In genomic region chr13:109877809-109878208, GRCh38 we compare ENCODE assay signal across 28 cellular contexts.
"Had no signal": no experiment of that assay in that cellular context is flagged by ENCODE, and none has a peak within 500 bp of the region (broad histone marks: within the 10 kb centered on the region; RNA-seq: fewer than 3 reads in every experiment).

No MANE protein-coding gene starts in this region.

- H3K36me3 Mint-ChIP-seq: stimulated activated effector memory CD8-positive, alpha-beta T cell treated with anti-CD3 and anti-CD28 coated beads, Interleukin-12 subunit alpha, Interleukin-12 subunit beta, amount 100 ng/mL, for 72 hours; stimulated activated memory B cell treated with anti-CD40 and anti-IgM and Interleukin-4, amounts not matched to agents 10 μg/mL and 1 μg/mL and 100 μg/mL, for 72 hours; stimulated activated naive B cell treated with anti-CD40 and anti-IgM and Interleukin-4, amounts not matched to agents 10 μg/mL and 1 μg/mL and 100 μg/mL, for 72 hours; type B pancreatic cell had no signal

- H3K4me1 Mint-ChIP-seq: stimulated activated effector memory CD8-positive, alpha-beta T cell treated with anti-CD3 and anti-CD28 coated beads, Interleukin-12 subunit alpha, Interleukin-12 subunit beta, amount 100 ng/mL, for 72 hours; stimulated activated memory B cell treated with anti-CD40 and anti-IgM and Interleukin-4, amounts not matched to agents 10 μg/mL and 1 μg/mL and 100 μg/mL, for 72 hours; stimulated activated naive B cell treated with anti-CD40 and anti-IgM and Interleukin-4, amounts not matched to agents 10 μg/mL and 1 μg/mL and 100 μg/mL, for 72 hours; stimulated activated naive CD8-positive, alpha-beta T cell treated with anti-CD3 and anti-CD28 coated beads, Interleukin-15, amount 100 ng/mL, for 72 hours had no signal

- H3K27me3 ChIP-seq: testis, thyroid gland, tibial artery, tibial nerve, transverse colon, upper lobe of left lung, upper lobe of right lung, uterus, vagina had no signal

- H3K27ac ChIP-seq: stomach, suprapubic skin, testis, thoracic aorta, thyroid gland, tibial artery, tibial nerve, transverse colon, upper lobe of left lung, upper lobe of right lung, uterus, vagina had no signal

- H3K4me3 ChIP-seq: stomach, suprapubic skin, testis, thoracic aorta, thyroid gland, tibial artery, tibial nerve, transverse colon, upper lobe of left lung, upper lobe of right lung, uterus, vagina had no signal

- ATAC-seq: stimulated activated effector memory CD8-positive, alpha-beta T cell treated with anti-CD3 and anti-CD28 coated beads, Interleukin-12 subunit alpha, Interleukin-12 subunit beta, amount 100 ng/mL, for 72 hours; stimulated activated memory B cell treated with anti-CD40 and anti-IgM and Interleukin-4, amounts not matched to agents 10 μg/mL and 1 μg/mL and 100 μg/mL, for 72 hours; stimulated activated naive B cell treated with anti-CD40 and anti-IgM and Interleukin-4, amounts not matched to agents 10 μg/mL and 1 μg/mL and 100 μg/mL, for 72 hours; stimulated activated naive CD8-positive, alpha-beta T cell treated with anti-CD3 and anti-CD28 coated beads, Interleukin-15, amount 100 ng/mL, for 72 hours; stimulated activated naive CD8-positive, alpha-beta T cell treated with anti-CD3 and anti-CD28 coated beads, Interleukin-15, Interleukin-2, amounts not matched to agents 100 U/mL and 50 U/mL, for 24 hours; upper lobe of right lung had no signal

- H3K36me3 ChIP-seq: stomach, suprapubic skin, thoracic aorta, thyroid gland, tibial artery, tibial nerve, transverse colon, upper lobe of left lung, upper lobe of right lung, uterus, vagina had no signal

- H3K4me3 Mint-ChIP-seq: stimulated activated effector memory CD8-positive, alpha-beta T cell treated with anti-CD3 and anti-CD28 coated beads, Interleukin-12 subunit alpha, Interleukin-12 subunit beta, amount 100 ng/mL, for 72 hours; stimulated activated memory B cell treated with anti-CD40 and anti-IgM and Interleukin-4, amounts not matched to agents 10 μg/mL and 1 μg/mL and 100 μg/mL, for 72 hours; stimulated activated naive B cell treated with anti-CD40 and anti-IgM and Interleukin-4, amounts not matched to agents 10 μg/mL and 1 μg/mL and 100 μg/mL, for 72 hours; stimulated activated naive CD8-positive, alpha-beta T cell treated with anti-CD3 and anti-CD28 coated beads, Interleukin-15, amount 100 ng/mL, for 72 hours; stimulated activated naive CD8-positive, alpha-beta T cell treated with anti-CD3 and anti-CD28 coated beads, Interleukin-15, Interleukin-2, amounts not matched to agents 100 ng/mL and 50 ng/mL, for 24 hours; type B pancreatic cell had no signal

- H3K27me3 Mint-ChIP-seq: stimulated activated memory B cell treated with anti-CD40 and anti-IgM and Interleukin-4, amounts not matched to agents 10 μg/mL and 1 μg/mL and 100 μg/mL, for 72 hours; type B pancreatic cell had no signal

- H3K27ac Mint-ChIP-seq: stimulated activated effector memory CD8-positive, alpha-beta T cell treated with anti-CD3 and anti-CD28 coated beads, Interleukin-12 subunit alpha, Interleukin-12 subunit beta, amount 100 ng/mL, for 72 hours; stimulated activated memory B cell treated with anti-CD40 and anti-IgM and Interleukin-4, amounts not matched to agents 10 μg/mL and 1 μg/mL and 100 μg/mL, for 72 hours; stimulated activated naive B cell treated with anti-CD40 and anti-IgM and Interleukin-4, amounts not matched to agents 10 μg/mL and 1 μg/mL and 100 μg/mL, for 72 hours; stimulated activated naive CD8-positive, alpha-beta T cell treated with anti-CD3 and anti-CD28 coated beads, Interleukin-15, amount 100 ng/mL, for 72 hours; stimulated activated naive CD8-positive, alpha-beta T cell treated with anti-CD3 and anti-CD28 coated beads, Interleukin-15, Interleukin-2, amounts not matched to agents 100 ng/mL and 50 ng/mL, for 24 hours; type B pancreatic cell had no signal

- H3K9me3 ChIP-seq: stomach, suprapubic skin, testis, thoracic aorta, thyroid gland, tibial artery, tibial nerve, transverse colon, upper lobe of left lung, upper lobe of right lung, uterus, vagina had no signal

- DNase-seq: stimulated activated CD4-positive, alpha-beta T cell treated with anti-CD3 and anti-CD28 coated beads, Interleukin-2, amount 100 ng/mL, for 48 hours; stimulated activated CD4-positive, alpha-beta T cell treated with anti-CD3 and anti-CD28 coated beads, Interleukin-4, amount 100 ng/mL, for 1 hour; stimulated activated CD4-positive, alpha-beta T cell treated with anti-CD3 and anti-CD28 coated beads, Interleukin-4, amount 100 ng/mL, for 24 hours; stimulated activated CD4-positive, alpha-beta T cell treated with anti-CD3 and anti-CD28 coated beads, Interleukin-4, amount 100 ng/mL, for 4 hours; stimulated activated CD8-positive, alpha-beta memory T cell treated with anti-CD3 and anti-CD28 coated beads, Interleukin-4, amount 100 ng/mL, for 48 hours; stimulated activated naive B cell treated with anti-CD40 and anti-IgM and Interleukin-4, amounts not matched to agents 10 μg/mL and 1 μg/mL and 100 μg/mL, for 72 hours; stimulated activated naive CD4-positive, alpha-beta T cell; stimulated activated naive CD4-positive, alpha-beta T cell treated with Interleukin-2 at 50 U/mL for 16 hours; stimulated activated naive CD8-positive, alpha-beta T cell treated with anti-CD3 and anti-CD28 coated beads, Interleukin-15, amount 100 ng/mL, for 72 hours; stimulated activated naive CD8-positive, alpha-beta T cell treated with anti-CD3 and anti-CD28 coated beads, Interleukin-15, Interleukin-2, amounts not matched to agents 100 U/mL and 50 U/mL, for 24 hours; stomach; substantia nigra; testis; thyroid gland; tibial artery; transverse colon; trophoblast cell; upper lobe of left lung; upper lobe of right lung; uterus had no signal

- H3K9me3 Mint-ChIP-seq: stimulated activated effector memory CD8-positive, alpha-beta T cell treated with anti-CD3 and anti-CD28 coated beads, Interleukin-12 subunit alpha, Interleukin-12 subunit beta, amount 100 ng/mL, for 72 hours; stimulated activated naive B cell treated with anti-CD40 and anti-IgM and Interleukin-4, amounts not matched to agents 10 μg/mL and 1 μg/mL and 100 μg/mL, for 72 hours; stimulated activated naive CD8-positive, alpha-beta T cell treated with anti-CD3 and anti-CD28 coated beads, Interleukin-15, amount 100 ng/mL, for 72 hours; stimulated activated naive CD8-positive, alpha-beta T cell treated with anti-CD3 and anti-CD28 coated beads, Interleukin-15, Interleukin-2, amounts not matched to agents 100 ng/mL and 50 ng/mL, for 24 hours; type B pancreatic cell had no signal

- H3K4me1 ChIP-seq: stomach, suprapubic skin, transverse colon, uterus, vagina had no signal
